8 cellular contexts compared by ENCODE assay signal in the genomic region with DNA sequence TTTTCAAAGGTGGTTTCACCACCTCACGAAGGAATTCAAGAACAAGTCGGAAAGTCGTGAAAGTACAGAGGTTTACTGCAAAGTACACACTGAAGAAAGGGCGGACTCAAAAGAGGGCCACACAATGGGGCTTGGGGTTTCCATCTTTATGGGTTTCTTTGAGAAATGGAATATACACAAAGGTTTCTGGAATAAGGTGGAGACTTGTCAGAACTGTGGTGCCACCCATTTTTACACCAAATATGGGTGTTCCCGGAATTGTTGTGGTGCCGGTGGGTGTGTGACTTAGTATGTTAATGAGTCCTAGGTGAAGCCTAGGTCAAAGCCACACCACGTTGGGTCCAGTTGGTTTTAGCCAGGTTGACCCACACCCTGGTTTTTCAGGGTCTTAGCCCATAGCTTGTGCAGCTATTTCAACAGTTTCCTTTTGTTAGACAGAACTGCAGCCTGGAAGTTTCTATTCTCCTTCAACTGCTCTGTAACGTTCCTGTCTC. TPM values are rescaled to one million over a fixed set of nuclear protein-coding genes. Genes with fewer than 3 reads are reported as not detected.
A peak's percentile ranks its signal among the peaks of the same experiment; 100 is the strongest.
DNase-seq lines count a peak whose midpoint lies in the region; ATAC-seq, FAIRE-seq and TF ChIP-seq lines count a peak whose summit lies in the region.

No MANE protein-coding gene starts in this region.

- peak overlapping the region; percentile 38 for H3K27ac Mint-ChIP-seq in progenitor cell of endocrine pancreas

- peak overlapping the region; percentile 77 for H2AFZ ChIP-seq in PC-9
- peak overlapping the region; percentile 91 for H2AFZ ChIP-seq in endothelial cell of umbilical vein (ENCODE audit: low read depth, low read length)

- ATAC-seq in HG03565 (IDR thresholded peaks at IDR 0.05; ENCODE audit: unreplicated experiment) (no peak), GM21526 (IDR thresholded peaks at IDR 0.05; ENCODE audit: low FRiP score, unreplicated experiment) (no peak), GM18907 (IDR thresholded peaks at IDR 0.05; ENCODE audit: unreplicated experiment) (no peak)

- H3K27me3 Mint-ChIP-seq in progenitor cell of endocrine pancreas, result no peaks in the 10 kb centered on the region

- no TSS peak for BruUV-seq in PC-9 (replicated peaks; lab: Mats Ljungman, UMichigan)
- no TSS peak for BruUV-seq in endothelial cell of umbilical vein (replicated peaks; lab: Mats Ljungman, UMichigan)

- dilution Hi-C loops in endothelial cell of umbilical vein (cut with MboI; ENCODE audit: extremely low pct_ligation_motif_present, low sequenced_read_pairs), result no loop called here

- no peak for FAIRE-seq in endothelial cell of umbilical vein (lab: Jason Lieb, UNC)

- no peaks in the 10 kb centered on the region for H3K36me3 ChIP-seq in ES-I3 (ENCODE audit: insufficient read depth, low read length)
- H3K36me3 ChIP-seq in PC-9 (ENCODE audit: low read depth), result no peaks in the 10 kb centered on the region
- H3K36me3 ChIP-seq in endothelial cell of umbilical vein (ENCODE audit: control insufficient read depth in 2 of 2, extremely low read depth in 1 of 2, insufficient read depth in 2 of 2, low read length in 2 of 2), result no peaks in the 10 kb centered on the region

- H3K36me3 Mint-ChIP-seq in progenitor cell of endocrine pancreas (ENCODE audit: insufficient read depth), result peaks cover 1% of the 10 kb centered on the region

- H3K9me2 ChIP-seq in PC-9 (ENCODE audit: insufficient read depth), result no peaks in the 10 kb centered on the region

- H3K4me1 ChIP-seq in ES-I3 (ENCODE audit: insufficient read depth, low read length), result peaks cover 6% of the 10 kb centered on the region; the same call in 1 of the 2 replicates
- peaks cover 29% of the 10 kb centered on the region for H3K4me1 ChIP-seq in PC-9 (replicated peaks; ENCODE audit: insufficient read depth)
- peaks cover 7% of the 10 kb centered on the region for H3K4me1 ChIP-seq in endothelial cell of umbilical vein (ENCODE audit: control insufficient read depth, extremely low read depth, insufficient read depth, low read length)

- H3K9ac ChIP-seq in ES-I3 (ENCODE audit: low read depth, low read length), result peak overlapping the region; percentile 34; the same call in 1 of the 2 replicates
- no peak overlapping the region for H3K9ac ChIP-seq in endothelial cell of umbilical vein (replicated peaks; ENCODE audit: extremely low read depth, insufficient read depth, low read length)

- H3K79me2 ChIP-seq in PC-9 (ENCODE audit: low read depth) (peaks cover 38% of the 10 kb centered on the region), endothelial cell of umbilical vein (ENCODE audit: control insufficient read depth, insufficient read depth, low read length) (peaks cover 19% of the 10 kb centered on the region)

- H3K9me3 Mint-ChIP-seq in progenitor cell of endocrine pancreas (ENCODE audit: low read depth), result peaks cover 3% of the 10 kb centered on the region

- DNase-seq in PC-9, result no peak
- DNase-seq in endothelial cell of umbilical vein (ENCODE audit: low read depth, low spot score), result no peak
- DNase-seq in progenitor cell of endocrine pancreas (ENCODE audit: low spot score, unreplicated experiment), result no peak
- no peak for DNase-seq in NCI-H526 treated with DMSO at 0.1 percent for 48 hours (lab: John Stamatoyannopoulos, UW)

- H3K9me3 ChIP-seq in ES-I3 (ENCODE audit: control insufficient read depth, insufficient read depth, low read length) (no peaks in the 10 kb centered on the region), PC-9 (ENCODE audit: insufficient read depth, low read depth) (no peaks in the 10 kb centered on the region; the same call in 1 of the 2 replicates), endothelial cell of umbilical vein (replicated peaks; ENCODE audit: control insufficient read depth, insufficient read depth, low read length) (no peaks in the 10 kb centered on the region)

- H3K27ac ChIP-seq in PC-9 (peak overlapping the region; percentile 77), endothelial cell of umbilical vein (ENCODE audit: insufficient read depth, low read depth, low read length) (no peak overlapping the region)

- H3K4me1 Mint-ChIP-seq in progenitor cell of endocrine pancreas (ENCODE audit: low read depth), result peaks cover 7% of the 10 kb centered on the region

- no peak for TF ChIP-seq POLR2A in endothelial cell of umbilical vein (IDR thresholded peaks at IDR 0.05; ENCODE audit: low read depth, low read length)

- H3K4me2 ChIP-seq in PC-9 (peak overlapping the region; percentile 67), endothelial cell of umbilical vein (ENCODE audit: insufficient read depth, low read length) (peak overlapping the region; percentile 77)

- intact Hi-C loops in PC-9 (cut with micrococcal nuclease; ENCODE audit: unreplicated experiment), result loop anchor here (1.0 kb wide), 2 partner anchors 48 to 85 kb away; no protein-coding TSS in a partner anchor
- intact Hi-C loops in endothelial cell of umbilical vein (cut with micrococcal nuclease), result loop anchor here (1.0 to 5.0 kb wide), 5 partner anchors 19 to 159 kb away; partner anchors contain the start of genes C16orf46 and CENPN

- H3K27me3 ChIP-seq in PC-9 (ENCODE audit: insufficient read depth, low read depth), result no peaks in the 10 kb centered on the region
- H3K27me3 ChIP-seq in endothelial cell of umbilical vein (ENCODE audit: control insufficient read depth in 2 of 2, insufficient read depth in 2 of 2, low read length in 2 of 2), result peaks cover 2 to 4% of the 10 kb centered on the region in 2 experiments

- POLR2A ChIA-PET in PC-9 (lab: Charles Lee; ENCODE audit: unreplicated experiment) (interaction anchor here (0.6 to 0.8 kb wide), 4 partner anchors 20 to 345 kb away, joined by 3 to 4 read pairs (median 3); partner anchors contain the start of genes C16orf46 and GAN), endothelial cell of umbilical vein (lab: Charles Lee) (no interaction called here)

- TF ChIP-seq CTCF in PC-9 (conservative IDR thresholded peaks at IDR 0.05) (no peak), endothelial cell of umbilical vein (IDR thresholded peaks at IDR 0.05; ENCODE audit: extremely low read depth in 1 of 2, insufficient read depth in 1 of 2, low read depth in 1 of 2, low read length in 2 of 2) (no peak), progenitor cell of endocrine pancreas (IDR thresholded peaks at IDR 0.05; ENCODE audit: unreplicated experiment) (no peak)

- H3K4me3 ChIP-seq in PC-9 (peak overlapping the region; percentile 44; the same call in 1 of the 2 replicates), endothelial cell of umbilical vein (replicated peaks in 1 of 3; ENCODE audit: insufficient read depth in 1 of 3, low read depth in 1 of 3, low read length in 3 of 3) (peak overlapping the region in 1 of 3 experiments; percentile 49)

- no peaks in the 10 kb centered on the region for H4K20me1 ChIP-seq in PC-9 (ENCODE audit: insufficient read depth)
- no peaks in the 10 kb centered on the region for H4K20me1 ChIP-seq in endothelial cell of umbilical vein (replicated peaks; ENCODE audit: control insufficient read depth, extremely low read depth, insufficient read depth, low read length)

- peak overlapping the region; percentile 69 for H3K4me3 Mint-ChIP-seq in progenitor cell of endocrine pancreas (ENCODE audit: low read depth)

- CTCF ChIA-PET in PC-9 (lab: Charles Lee) (interaction anchor here (0.6 kb wide), 1 partner anchor 61 kb away, joined by 4 read pairs; the partner anchor contains the start of gene ATMIN), endothelial cell of umbilical vein (lab: Charles Lee) (no interaction called here)

- no peaks in the 10 kb centered on the region for H3K9me1 ChIP-seq in endothelial cell of umbilical vein (replicated peaks; ENCODE audit: control insufficient read depth, extremely low read depth, insufficient read depth, low read length)

- peaks cover 13% of the 10 kb centered on the region for H3F3A ChIP-seq in PC-9 (ENCODE audit: insufficient read depth, low read depth)

TF ChIP-seq in endothelial cell of umbilical vein, 7 proteins besides CTCF, POLR2A, EP300 and RAD21:
- TF ChIP-seq GATA2 (IDR thresholded peaks at IDR 0.05; ENCODE audit: insufficient read depth, insufficient read length, low read depth, low read length), result no peak
- TF ChIP-seq, protein P1, sequence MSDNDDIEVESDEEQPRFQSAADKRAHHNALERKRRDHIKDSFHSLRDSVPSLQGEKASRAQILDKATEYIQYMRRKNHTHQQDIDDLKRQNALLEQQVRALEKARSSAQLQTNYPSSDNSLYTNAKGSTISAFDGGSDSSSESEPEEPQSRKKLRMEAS (IDR thresholded peaks at IDR 0.05; ENCODE audit: insufficient read depth, insufficient read length), result no peak
TF ChIP-seq in endothelial cell of umbilical vein: peak in this region for 0.

RNA-seq across cellular contexts. Expression of gene GCSH, which starts 0.6 kb away (rescaled TPM):
- 51.7 and 71.1 TPM in 2 replicates for total RNA-seq in PC-9 (2021)
- total RNA-seq in endothelial cell of umbilical vein, result 31.1 and 33.1 TPM in 2 replicates
- polyA plus RNA-seq in endothelial cell of umbilical vein, result 5.4 and 6.9 TPM in 2 replicates
- polyA plus RNA-seq in endothelial cell of umbilical vein (2011; cell fraction: cytosol; rRNA removed), result 11.1 and 12.2 TPM in 2 replicates
- 3.3 and 6.0 TPM in 2 replicates for polyA plus RNA-seq in endothelial cell of umbilical vein (2011; cell fraction: nucleus; rRNA removed)
- 23.0 and 30.0 TPM in 2 replicates for polyA plus RNA-seq in endothelial cell of umbilical vein (2012)
- polyA minus RNA-seq in endothelial cell of umbilical vein, result 1.1 and 1.5 TPM in 2 replicates
- 35.6 TPM for polyA minus RNA-seq in endothelial cell of umbilical vein (2011; cell fraction: cytosol; rRNA and poly(A)+ RNA removed)
- polyA minus RNA-seq in endothelial cell of umbilical vein (2011; cell fraction: nucleus; rRNA and poly(A)+ RNA removed), result 1.9 and 3.8 TPM in 2 replicates
- 57.0 and 58.9 TPM in 2 replicates for total RNA-seq in progenitor cell of endocrine pancreas

RNA-seq across cellular contexts. Expression of gene C16orf46, which starts 19.7 kb away (rescaled TPM):
- total RNA-seq in PC-9 (2021) (0.92 and 2.3 TPM in 2 replicates), endothelial cell of umbilical vein (0.53 TPM in 1 of 2 replicates, not detected in the other), progenitor cell of endocrine pancreas (2.9 and 3.8 TPM in 2 replicates)
- polyA plus RNA-seq in endothelial cell of umbilical vein, result 0.26 and 0.33 TPM in 2 replicates
- polyA plus RNA-seq in endothelial cell of umbilical vein (2011; cell fraction: cytosol; rRNA removed), result 0.19 and 0.41 TPM in 2 replicates
- 0.97 TPM in 1 of 2 replicates, not detected in the other for polyA plus RNA-seq in endothelial cell of umbilical vein (2011; cell fraction: nucleus; rRNA removed)
- polyA plus RNA-seq in endothelial cell of umbilical vein (2012), result 0.21 and 0.46 TPM in 2 replicates
- polyA minus RNA-seq in endothelial cell of umbilical vein, result 2.2 TPM in 1 of 2 replicates, not detected in the other
- polyA minus RNA-seq in endothelial cell of umbilical vein (2011; cell fraction: cytosol; rRNA and poly(A)+ RNA removed), result not detected
- polyA minus RNA-seq in endothelial cell of umbilical vein (2011; cell fraction: nucleus; rRNA and poly(A)+ RNA removed), result 0.58 TPM in 1 of 2 replicates, not detected in the other
